16 cellular contexts compared by ENCODE assay signal in genomic region chr3:105594219-105594618, GRCh38.
DNase-seq lines count a peak whose midpoint lies in the region; ATAC-seq and TF ChIP-seq lines count a peak whose summit lies in the region.
"Had no signal": no experiment of that assay in that cellular context is flagged by ENCODE, and none has a peak within 500 bp of the region (broad histone marks: within the 10 kb centered on the region; RNA-seq: fewer than 3 reads in every experiment).

No MANE protein-coding gene starts in this region.

- H3K27me3 Mint-ChIP-seq in activated T-cell treated with anti-CD3 and anti-CD28 coated beads, Interleukin-2, amount 50 U/mL, for 24 hours: no peaks in the 10 kb centered on the region
- peaks cover 2% of the 10 kb centered on the region for H3K27me3 Mint-ChIP-seq in activated naive CD8-positive, alpha-beta T cell treated with anti-CD3 and anti-CD28 coated beads, Interleukin-2, amount 50 U/mL, for 24 hours

- H3K4me1 ChIP-seq in lower lobe of right lung: no peaks in the 10 kb centered on the region

- peak overlapping the region; percentile 58 for H3K27ac Mint-ChIP-seq in activated T-cell treated with anti-CD3 and anti-CD28 coated beads, Interleukin-2, amount 50 U/mL, for 24 hours
- peak overlapping the region; percentile 17 for H3K27ac Mint-ChIP-seq in activated naive CD8-positive, alpha-beta T cell treated with anti-CD3 and anti-CD28 coated beads, Interleukin-2, amount 50 U/mL, for 24 hours

- no peak overlapping the region for H3K27ac ChIP-seq in lower lobe of right lung
- H3K27ac ChIP-seq: cardiac muscle cell had no signal

- peaks cover 2% of the 10 kb centered on the region for H3K9me3 Mint-ChIP-seq in activated T-cell treated with anti-CD3 and anti-CD28 coated beads, Interleukin-2, amount 50 U/mL, for 24 hours
- H3K9me3 Mint-ChIP-seq in activated naive CD8-positive, alpha-beta T cell treated with anti-CD3 and anti-CD28 coated beads, Interleukin-2, amount 50 U/mL, for 24 hours: no peaks in the 10 kb centered on the region

- H3K4me3 ChIP-seq in lower lobe of right lung: no peak overlapping the region
- H3K4me3 ChIP-seq: cardiac muscle cell had no signal

- no peak for TF ChIP-seq CTCF in lower lobe of right lung (IDR thresholded peaks at IDR 0.05)

- intact Hi-C loops in lower lobe of right lung (cut with DNase I): no loop called here

- H3K9me3 ChIP-seq in lower lobe of right lung: no peaks in the 10 kb centered on the region

- DNase-seq in activated T-cell treated with anti-CD3 and anti-CD28 coated beads, Interleukin-2, amount 50 U/mL, for 24 hours: no peak
- no peak for DNase-seq in activated T-cell treated with anti-CD3 and anti-CD28 coated beads, Interleukin-2, amount 50 U/mL, for 48 hours
- DNase-seq in EH (ENCODE audit: low read depth) (peak; percentile 40), hepatic stellate cell (ENCODE audit: low spot score) (peak; percentile 9), lower lobe of right lung (no peak), NCI-H1694 treated with DMSO at 0.1 percent for 48 hours (lab: John Stamatoyannopoulos, UW) (no peak)
- DNase-seq in activated naive CD8-positive, alpha-beta T cell treated with anti-CD3 and anti-CD28 coated beads, Interleukin-2, amount 50 U/mL, for 24 hours: no peak
- DNase-seq: activated CD8-positive, alpha-beta memory T cell treated with anti-CD3 and anti-CD28 coated beads for 24 hours; activated gamma-delta T cell; effector CD4-positive, alpha-beta T cell; NCI-H1417; NCI-H2171 had no signal

- ATAC-seq in activated naive CD8-positive, alpha-beta T cell treated with anti-CD3 and anti-CD28 coated beads, Interleukin-2, amount 50 U/mL, for 24 hours: peak; percentile 98
- ATAC-seq in lower lobe of right lung (no peak), GM21447 (IDR thresholded peaks at IDR 0.05; ENCODE audit: unreplicated experiment) (no peak)
- ATAC-seq: left lobe of liver, Panc1 had no signal

- H3K36me3 ChIP-seq in lower lobe of right lung: no peaks in the 10 kb centered on the region
- H3K36me3 ChIP-seq: cardiac muscle cell had no signal

- no peaks in the 10 kb centered on the region for H3K36me3 Mint-ChIP-seq in activated T-cell treated with anti-CD3 and anti-CD28 coated beads, Interleukin-2, amount 50 U/mL, for 24 hours (ENCODE audit: low read depth)
- no peaks in the 10 kb centered on the region for H3K36me3 Mint-ChIP-seq in activated naive CD8-positive, alpha-beta T cell treated with anti-CD3 and anti-CD28 coated beads, Interleukin-2, amount 50 U/mL, for 24 hours (ENCODE audit: low read depth)

- no peak overlapping the region for H3K4me3 Mint-ChIP-seq in activated T-cell treated with anti-CD3 and anti-CD28 coated beads, Interleukin-2, amount 50 U/mL, for 24 hours
- no peak overlapping the region for H3K4me3 Mint-ChIP-seq in activated naive CD8-positive, alpha-beta T cell treated with anti-CD3 and anti-CD28 coated beads, Interleukin-2, amount 50 U/mL, for 24 hours

- no peaks in the 10 kb centered on the region for H3K27me3 ChIP-seq in lower lobe of right lung (ENCODE audit: low read depth)
- H3K27me3 ChIP-seq: cardiac muscle cell had no signal

- peaks cover 20% of the 10 kb centered on the region for H3K4me1 Mint-ChIP-seq in activated T-cell treated with anti-CD3 and anti-CD28 coated beads, Interleukin-2, amount 50 U/mL, for 24 hours (ENCODE audit: low read depth)
- H3K4me1 Mint-ChIP-seq in activated naive CD8-positive, alpha-beta T cell treated with anti-CD3 and anti-CD28 coated beads, Interleukin-2, amount 50 U/mL, for 24 hours: peaks cover 11% of the 10 kb centered on the region

Comparison
In these comparisons a context has a peak if more than half of its experiments do, and no peak if none do; other contexts are left out.
1. DNase-seq: peak in EH (single experiment) and hepatic stellate cell (single experiment); none in activated T-cell treated with anti-CD3 and anti-CD28 coated beads, Interleukin-2, amount 50 U/mL, for 24 hours (single experiment), activated T-cell treated with anti-CD3 and anti-CD28 coated beads, Interleukin-2, amount 50 U/mL, for 48 hours (0 of 2), activated naive CD8-positive, alpha-beta T cell treated with anti-CD3 and anti-CD28 coated beads, Interleukin-2, amount 50 U/mL, for 24 hours (single experiment), lower lobe of right lung (single experiment) and NCI-H1694 treated with DMSO at 0.1 percent for 48 hours (single experiment).